ENCODE assay signal across 15 cellular contexts in genomic region chr9:137139468-137140150, GRCh38. TPM values are rescaled to one million over a fixed set of nuclear protein-coding genes. Genes with fewer than 3 reads are reported as not detected.
DNase-seq lines count a peak whose midpoint lies in the region; ATAC-seq, FAIRE-seq and TF ChIP-seq lines count a peak whose summit lies in the region.
"Had no signal": no experiment of that assay in that cellular context is flagged by ENCODE, and none has a peak within 500 bp of the region (broad histone marks: within the 10 kb centered on the region; RNA-seq: fewer than 3 reads in every experiment).

No MANE protein-coding gene starts in this region.

- peaks cover 6 to 40% (median 16%) of the 10 kb centered on the region in 10 experiments; a peak in 16 of 20 replicates for H3K4me1 ChIP-seq in BLaER1 treated with 17β-estradiol and CSF1 and Interleukin-3, amounts not matched to agents 10 nM and 100 nM
- H3K4me1 ChIP-seq in RWPE2 (ENCODE audit: insufficient read depth, poor library complexity, severe bottlenecking), result no peaks in the 10 kb centered on the region
- H3K4me1 ChIP-seq in small intestine (ENCODE audit: control insufficient read depth in 2 of 2, insufficient read depth in 1 of 2, low read depth in 1 of 2, low read length in 1 of 2), result no peaks in the 10 kb centered on the region
- H3K4me1 ChIP-seq in mesenchymal stem cell (ENCODE audit: control insufficient read depth, insufficient read depth, low read depth, low read length), result peaks cover 6% of the 10 kb centered on the region

- no peak overlapping the region for H2AFZ ChIP-seq in mesenchymal stem cell (ENCODE audit: low read depth, low read length)

- no peak overlapping the region for H2BK120ac ChIP-seq in mesenchymal stem cell (ENCODE audit: low read depth, low read length)

- H3K27ac ChIP-seq in BLaER1 treated with 17β-estradiol and CSF1 and Interleukin-3, amounts not matched to agents 10 nM and 100 nM, result no peak overlapping the region
- H3K27ac ChIP-seq in RWPE2 (ENCODE audit: poor library complexity, severe bottlenecking) (no peak overlapping the region), small intestine (ENCODE audit: low read depth in 1 of 2, low read length in 1 of 2) (no peak overlapping the region), mesenchymal stem cell (ENCODE audit: low read length, poor library complexity, severe bottlenecking) (no peak overlapping the region)
- H3K27ac ChIP-seq: neutrophil had no signal

- H2AK5ac ChIP-seq in mesenchymal stem cell (ENCODE audit: low read length, severe bottlenecking), result no peak overlapping the region

- no peaks in the 10 kb centered on the region for H3K36me3 ChIP-seq in BLaER1 treated with 17β-estradiol and CSF1 and Interleukin-3, amounts not matched to agents 10 nM and 100 nM
- no peaks in the 10 kb centered on the region for H3K36me3 ChIP-seq in RWPE2 (ENCODE audit: low read depth)
- no peaks in the 10 kb centered on the region for H3K36me3 ChIP-seq in small intestine (ENCODE audit: control insufficient read depth in 2 of 2, insufficient read depth in 2 of 2, low read length in 2 of 2)
- peaks cover 0 to 8% of the 10 kb centered on the region in 2 experiments for H3K36me3 ChIP-seq in mesenchymal stem cell (ENCODE audit: control insufficient read depth in 1 of 2, insufficient read depth in 2 of 2, low read depth in 1 of 2, low read length in 2 of 2)
- H3K36me3 ChIP-seq: neutrophil had no signal

- peak overlapping the region; percentile 53 for H3K27ac Mint-ChIP-seq in memory B cell
- H3K27ac Mint-ChIP-seq: T-cell had no signal

- peaks cover 0 to 4% (median 0%) of the 10 kb centered on the region in 11 experiments; a peak in 1 of 22 replicates for H3K9me3 ChIP-seq in BLaER1 treated with 17β-estradiol and CSF1 and Interleukin-3, amounts not matched to agents 10 nM and 100 nM (replicated peaks in 1 of 11)
- no peaks in the 10 kb centered on the region for H3K9me3 ChIP-seq in RWPE2 (ENCODE audit: severe bottlenecking)
- H3K9me3 ChIP-seq in small intestine (ENCODE audit: control insufficient read depth, low read depth), result no peaks in the 10 kb centered on the region
- no peaks in the 10 kb centered on the region for H3K9me3 ChIP-seq in mesenchymal stem cell (ENCODE audit: control insufficient read depth, low read length)
- H3K9me3 ChIP-seq: neutrophil had no signal

- 33 to 37% (median 33%) methylated on average over 28 to 37 of the region's 37 CpGs for WGBS in small intestine, 3 donors
- 51% methylated on average over 37 of the region's 37 CpGs for WGBS in mesenchymal stem cell

- H3K23ac ChIP-seq in mesenchymal stem cell (ENCODE audit: low read length in 2 of 2), result no peak overlapping the region

- H3K27me3 ChIP-seq in BLaER1 treated with 17β-estradiol and CSF1 and Interleukin-3, amounts not matched to agents 10 nM and 100 nM, result peaks cover 62 to 94% (median 72%) of the 10 kb centered on the region in 11 experiments
- H3K27me3 ChIP-seq in RWPE2 (ENCODE audit: insufficient read depth, poor library complexity, severe bottlenecking) (peaks cover 53% of the 10 kb centered on the region), small intestine (ENCODE audit: control insufficient read depth in 2 of 2, insufficient read depth in 2 of 2, low read length in 2 of 2) (peaks cover 18 to 30% of the 10 kb centered on the region in 2 donors), mesenchymal stem cell (ENCODE audit: control insufficient read depth in 1 of 2, insufficient read depth in 1 of 2, low read length in 2 of 2) (peaks cover 71 to 79% of the 10 kb centered on the region in 2 experiments)

- H4K20me1 ChIP-seq in BLaER1 treated with 17β-estradiol and CSF1 and Interleukin-3, amounts not matched to agents 10 nM and 100 nM, result peaks cover 0 to 68% (median 9%) of the 10 kb centered on the region in 11 experiments; a peak in 11 of 22 replicates

- no peaks in the 10 kb centered on the region for H3K79me1 ChIP-seq in mesenchymal stem cell (replicated peaks; ENCODE audit: low read length, poor library complexity, severe bottlenecking)

- no peak overlapping the region for H3K9ac ChIP-seq in BLaER1 treated with 17β-estradiol and CSF1 and Interleukin-3, amounts not matched to agents 10 nM and 100 nM
- no peak overlapping the region for H3K9ac ChIP-seq in mesenchymal stem cell (ENCODE audit: low read length)

- H3K18ac ChIP-seq in mesenchymal stem cell (ENCODE audit: low read depth in 1 of 2, low read length in 2 of 2), result no peak overlapping the region

- peaks cover 45% of the 10 kb centered on the region for H3K27me3 Mint-ChIP-seq in memory B cell

- ATAC-seq in RWPE2 (ENCODE audit: low read depth) (no peak), memory B cell (ENCODE audit: low read depth) (no peak), HG03280 (IDR thresholded peaks at IDR 0.05; ENCODE audit: unreplicated experiment) (no peak)

- no peak overlapping the region for H2BK5ac ChIP-seq in mesenchymal stem cell (ENCODE audit: low read depth, low read length, poor library complexity, severe bottlenecking)

- no peak overlapping the region for H3K4ac ChIP-seq in mesenchymal stem cell (ENCODE audit: low read depth in 1 of 2, low read length in 2 of 2)

- no peak overlapping the region for H4K8ac ChIP-seq in mesenchymal stem cell (ENCODE audit: low read length)

- DNase-seq in RWPE2 (ENCODE audit: low spot score) (peak; percentile 55), memory B cell (ENCODE audit: low spot score in 2 of 2) (no peak), small intestine (no peak), mesenchymal stem cell (no peak)
- DNase-seq: activated CD4-positive, CD25-positive, alpha-beta regulatory T cell; GF-D8; NCI-H1694; NCI-H774; RPMI8226 had no signal

- H3K36me3 Mint-ChIP-seq in memory B cell, result no peaks in the 10 kb centered on the region
- H3K36me3 Mint-ChIP-seq: T-cell had no signal

- no peak overlapping the region for H2BK12ac ChIP-seq in mesenchymal stem cell (ENCODE audit: low read length in 2 of 2)

- H3K4me1 Mint-ChIP-seq in memory B cell, result peaks cover 10% of the 10 kb centered on the region

- no peak for FAIRE-seq in small intestine (lab: Jason Lieb, UNC)
- FAIRE-seq: colon had no signal

- H3K4me3 ChIP-seq in BLaER1 treated with 17β-estradiol and CSF1 and Interleukin-3, amounts not matched to agents 10 nM and 100 nM, result peak overlapping the region in 1 of 10 experiments; percentile 16; a peak in 1 of 20 replicates
- no peak overlapping the region for H3K4me3 ChIP-seq in RWPE2 (ENCODE audit: severe bottlenecking)
- no peak overlapping the region for H3K4me3 ChIP-seq in small intestine (ENCODE audit: low read depth in 1 of 2, low read length in 2 of 2)
- peak overlapping the region in 1 of 2 experiments; percentile 28 for H3K4me3 ChIP-seq in mesenchymal stem cell (ENCODE audit: insufficient read depth in 1 of 2, low read depth in 1 of 2, low read length in 2 of 2)

- H3K4me2 ChIP-seq in BLaER1 treated with 17β-estradiol and CSF1 and Interleukin-3, amounts not matched to agents 10 nM and 100 nM, result peak overlapping the region; percentile 34 to 72 (median 65); a peak in 21 of 22 replicates
- no peak overlapping the region for H3K4me2 ChIP-seq in mesenchymal stem cell (ENCODE audit: low read length, poor library complexity, severe bottlenecking)

- H3K9me3 Mint-ChIP-seq in memory B cell, result no peaks in the 10 kb centered on the region
- H3K9me3 Mint-ChIP-seq: T-cell had no signal

- no peak overlapping the region for H3K14ac ChIP-seq in mesenchymal stem cell (ENCODE audit: low read length in 2 of 2)

- peak overlapping the region; percentile 21 for H3K4me3 Mint-ChIP-seq in memory B cell
- H3K4me3 Mint-ChIP-seq: T-cell had no signal

- H4K91ac ChIP-seq in mesenchymal stem cell (ENCODE audit: low read length), result no peak overlapping the region

- TF ChIP-seq CTCF in RWPE2 (IDR thresholded peaks at IDR 0.05; ENCODE audit: poor library complexity, severe bottlenecking), result no peak

- H2BK15ac ChIP-seq in mesenchymal stem cell (ENCODE audit: low read depth, poor library complexity, severe bottlenecking), result no peak overlapping the region

RNA-seq across cellular contexts. Expression of gene GRIN1, which starts 0.7 kb away (rescaled TPM):
- polyA plus RNA-seq in small intestine, result under 1 TPM in 1 of 3 donors, not detected in 2; 0.79 TPM
- polyA plus RNA-seq in mesenchymal stem cell (2013, experiment 1 of 2), result 0.07 TPM
- 0.01 TPM for polyA plus RNA-seq in mesenchymal stem cell (2013, experiment 2 of 2)

RNA-seq across cellular contexts. Expression of gene DPP7, which starts 25.1 kb away (rescaled TPM):
- 100 to 1,000 TPM in 2 of 3 donors, 10 to 100 TPM in 1; 66.2 to 133 (median 108) TPM for polyA plus RNA-seq in small intestine
- 101 TPM for polyA plus RNA-seq in mesenchymal stem cell (2013, experiment 1 of 2)
- 96.2 TPM for polyA plus RNA-seq in mesenchymal stem cell (2013, experiment 2 of 2)

RNA-seq across cellular contexts. Expression of gene LRRC26, which starts 30.2 kb away (rescaled TPM):
- polyA plus RNA-seq in small intestine, result 1 to 10 TPM in 2 of 3 donors, under 1 TPM in 1; 0.67 to 1.5 (median 1.4) TPM
- not detected for polyA plus RNA-seq in mesenchymal stem cell (2013, experiment 1 of 2)
- not detected for polyA plus RNA-seq in mesenchymal stem cell (2013, experiment 2 of 2)
- polyA plus RNA-seq: right cardiac atrium had no signal

RNA-seq across cellular contexts. Expression of gene TMEM210, which starts 32.2 kb away (rescaled TPM):
- polyA plus RNA-seq in small intestine, result not detected
- not detected for polyA plus RNA-seq in mesenchymal stem cell (2013, experiment 1 of 2)
- polyA plus RNA-seq in mesenchymal stem cell (2013, experiment 2 of 2), result not detected
- polyA plus RNA-seq: right cardiac atrium had no signal

RNA-seq across cellular contexts. Expression of gene ANAPC2, which starts 48.8 kb away (rescaled TPM):
- polyA plus RNA-seq in small intestine, result 10 to 100 TPM; 20.0 to 39.6 (median 34.4) TPM
- polyA plus RNA-seq in mesenchymal stem cell (2013, experiment 1 of 2), result 17.0 TPM
- polyA plus RNA-seq in mesenchymal stem cell (2013, experiment 2 of 2), result 16.5 TPM
